ENCODE assay signal across 8 cellular contexts in the genomic region with DNA sequence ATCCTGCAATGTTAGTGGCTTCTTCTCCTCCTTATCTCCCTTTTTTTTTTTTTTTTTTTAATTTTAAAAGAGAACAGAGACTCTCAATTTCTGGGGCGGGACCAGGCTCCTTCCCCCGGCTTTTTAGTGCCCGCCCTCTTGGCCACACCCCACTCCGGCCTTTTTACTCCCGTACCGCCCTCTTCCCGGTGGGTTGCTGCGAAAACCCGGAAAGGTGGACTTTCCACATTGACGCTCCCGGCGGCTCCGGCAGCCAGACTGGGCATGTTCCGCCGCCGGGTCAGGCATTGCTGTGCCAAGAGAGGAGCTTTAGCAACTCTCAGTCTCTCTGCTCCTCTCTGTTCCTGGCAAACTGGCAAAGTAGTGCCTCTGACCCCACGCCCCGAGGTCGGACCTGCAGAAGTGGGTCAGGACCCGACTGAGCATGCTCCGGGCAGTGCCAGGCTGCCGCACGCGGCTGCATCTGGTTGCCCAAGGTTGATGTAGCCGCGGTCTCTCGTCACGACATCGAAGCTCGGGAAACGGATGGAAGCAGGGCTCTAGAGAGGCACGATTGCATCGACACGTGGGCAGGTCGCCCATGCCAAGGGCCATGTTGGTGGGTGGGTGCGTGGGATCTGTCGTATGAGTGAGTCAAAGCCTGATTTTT. TPM values are rescaled to one million over a fixed set of nuclear protein-coding genes. Genes with fewer than 3 reads are reported as not detected.
DNase-seq lines count a peak whose midpoint lies in the region; ATAC-seq, FAIRE-seq and TF ChIP-seq lines count a peak whose summit lies in the region.

No MANE protein-coding gene starts in this region.

- peak overlapping the region; percentile 82 for H3K4ac ChIP-seq in H1 (replicated peaks; ENCODE audit: insufficient read length, low read depth, low read length)

- H3K27me3 Mint-ChIP-seq in CD14-positive monocyte (ENCODE audit: low read depth in 3 of 3) = peaks cover 62 to 74% (median 65%) of the 10 kb centered on the region in 3 donors
- H3K27me3 Mint-ChIP-seq in activated CD8-positive, alpha-beta memory T cell treated with anti-CD3 and anti-CD28 coated beads, Interleukin-2, amount 10 ng/mL, durations not matched to agents 7 days and 5 days = peaks cover 60% of the 10 kb centered on the region

- CTCF ChIA-PET in activated CD8-positive, alpha-beta memory T cell treated with anti-CD3 and anti-CD28 coated beads, Interleukin-2, amount 10 ng/mL, durations not matched to agents 7 days and 5 days (lab: Charles Lee) = interaction anchor here (1.1 to 1.4 kb wide), 2 partner anchors 414 to 617 kb away, joined by 3 read pairs; no protein-coding TSS in a partner anchor
- CTCF ChIA-PET in H1 (lab: Charles Lee; ENCODE audit: partially characterized antibody) = interaction anchor here (0.9 to 6.5 kb wide), 2 partner anchors 109 to 217 kb away, joined by 3 to 39 read pairs; no protein-coding TSS in a partner anchor

- no peak overlapping the region; the same call in 1 of the 2 replicates for H2BK5ac ChIP-seq in H1 (ENCODE audit: low read depth, low read length)

- peak overlapping the region; percentile 75 for H4K5ac ChIP-seq in H1 (ENCODE audit: insufficient read length, low read depth, low read length)

- H2AFZ ChIP-seq in H1 (ENCODE audit: low read length) = peak overlapping the region; percentile 99

- H3K14ac ChIP-seq in H1 (ENCODE audit: insufficient read length) = no peak overlapping the region

- peak overlapping the region; percentile 67 to 92 for H3K4me2 ChIP-seq in H1 (ENCODE audit: insufficient read depth in 1 of 2, low read depth in 2 of 2, low read length in 2 of 2)

- H3K18ac ChIP-seq in H1 (ENCODE audit: extremely low read depth, low read length) = peak overlapping the region; percentile 78

- H3K79me2 ChIP-seq in H1 (ENCODE audit: control insufficient read depth in 1 of 2, insufficient read depth in 2 of 2, low read length in 2 of 2) = no peaks in the 10 kb centered on the region

- no peak for FAIRE-seq in H1 (lab: Jason Lieb, UNC)

- no peaks in the 10 kb centered on the region for H4K20me1 ChIP-seq in H1 (replicated peaks in 1 of 2; ENCODE audit: control insufficient read depth in 1 of 2, insufficient read depth in 2 of 2, low read length in 2 of 2)

- H3K9me3 Mint-ChIP-seq in CD14-positive monocyte = peaks cover 9 to 29% (median 21%) of the 10 kb centered on the region in 7 donors
- H3K9me3 Mint-ChIP-seq in activated CD8-positive, alpha-beta memory T cell treated with anti-CD3 and anti-CD28 coated beads, Interleukin-2, amount 10 ng/mL, durations not matched to agents 7 days and 5 days (ENCODE audit: low read depth) = no peaks in the 10 kb centered on the region

- H3K27ac ChIP-seq in H1 (ENCODE audit: low read depth, low read length) = no peak overlapping the region

- TF ChIP-seq CTCF in CD14-positive monocyte (IDR thresholded peaks at IDR 0.05) (no peak), H1 (IDR thresholded peaks at IDR 0.05; ENCODE audit: control extremely low read depth in 1 of 3, insufficient read depth in 1 of 3, low read depth in 1 of 3, low read length in 3 of 3) (no peak)

- peak overlapping the region; percentile 71 to 98 (median 78) for H3K4me3 ChIP-seq in H1 (ENCODE audit: extremely low read depth in 1 of 4, insufficient read depth in 2 of 4, low read depth in 3 of 4, low read length in 4 of 4)

- H2BK12ac ChIP-seq in H1 (ENCODE audit: low read depth, low read length) = peak overlapping the region; percentile 62; the same call in 1 of the 2 replicates

- peak in 1 of 2 experiments; percentile 61; a peak in 1 of 3 replicates for TF ChIP-seq EP300 in H1 (IDR thresholded peaks at IDR 0.05; ENCODE audit: borderline replicate concordance in 1 of 2, low read depth in 2 of 2, low read length in 2 of 2)

- peaks cover 13% of the 10 kb centered on the region for H3K4me1 Mint-ChIP-seq in CD14-positive monocyte
- H3K4me1 Mint-ChIP-seq in activated CD8-positive, alpha-beta memory T cell treated with anti-CD3 and anti-CD28 coated beads, Interleukin-2, amount 10 ng/mL, durations not matched to agents 7 days and 5 days = peaks cover 10% of the 10 kb centered on the region

- no peak overlapping the region for H2BK20ac ChIP-seq in H1 (ENCODE audit: low read length)

- peak overlapping the region; percentile 62 for H3K56ac ChIP-seq in H1 (replicated peaks; ENCODE audit: insufficient read length, low read depth, low read length)

- H3K23ac ChIP-seq in H1 (ENCODE audit: insufficient read length) = no peak overlapping the region

- H2BK120ac ChIP-seq in H1 (replicated peaks; ENCODE audit: low read depth, low read length) = no peak overlapping the region

- POLR2A ChIA-PET in H1 (lab: Charles Lee; ENCODE audit: partially characterized antibody) = interaction anchor here (0.8 to 1.1 kb wide), 4 partner anchors 29 to 204 kb away, joined by 3 read pairs; a partner anchor contains a TSS

- peaks cover 0 to 3% (median 3%) of the 10 kb centered on the region in 4 experiments; a peak in 4 of 7 replicates for H3K4me1 ChIP-seq in H1 (replicated peaks in 1 of 4; ENCODE audit: control insufficient read depth in 3 of 4, insufficient read depth in 4 of 4, low read length in 3 of 4)

- 13% methylated on average over 34 of the region's 37 CpGs; no CpG with 5 or more reads in 1 of the 2 experiments for WGBS in H1 (ENCODE audit: extremely low coverage in 1 of 2, insufficient coverage in 1 of 2, insufficient read length in 1 of 2, insufficient replicate concordance in 2 of 2, low coverage in 1 of 2, low lambda C conversion rate in 2 of 2, missing lambda C conversion rate in 1 of 2), 2 experiments

- H2BK15ac ChIP-seq in H1 (ENCODE audit: low read length) = peak overlapping the region; percentile 25; the same call in 1 of the 2 replicates

- peak overlapping the region; percentile 66 for H4K91ac ChIP-seq in H1 (replicated peaks; ENCODE audit: insufficient read length, low read length)

- H3K4me3 Mint-ChIP-seq in CD14-positive monocyte = peak overlapping the region; percentile 88 to 93
- peak overlapping the region; percentile 83 for H3K4me3 Mint-ChIP-seq in activated CD8-positive, alpha-beta memory T cell treated with anti-CD3 and anti-CD28 coated beads, Interleukin-2, amount 10 ng/mL, durations not matched to agents 7 days and 5 days

- peak overlapping the region in 2 of 4 experiments; percentile 45 to 53; a peak in 4 of 7 replicates for H3K9ac ChIP-seq in H1 (replicated peaks in 1 of 4; ENCODE audit: extremely low read depth in 1 of 4, low read depth in 3 of 4, low read length in 3 of 4)

- ATAC-seq in GM19452 (IDR thresholded peaks at IDR 0.05; ENCODE audit: unreplicated experiment) = peak; percentile 65
- ATAC-seq in HG03565 (IDR thresholded peaks at IDR 0.05; ENCODE audit: unreplicated experiment) = peak; percentile 51
- peak; percentile 68 for ATAC-seq in activated CD8-positive, alpha-beta memory T cell treated with anti-CD3 and anti-CD28 coated beads, Interleukin-2, amount 10 ng/mL, durations not matched to agents 7 days and 5 days

- peaks cover 9 to 12% of the 10 kb centered on the region in 2 donors for H3K36me3 Mint-ChIP-seq in CD14-positive monocyte
- H3K36me3 Mint-ChIP-seq in activated CD8-positive, alpha-beta memory T cell treated with anti-CD3 and anti-CD28 coated beads, Interleukin-2, amount 10 ng/mL, durations not matched to agents 7 days and 5 days = peaks cover 2% of the 10 kb centered on the region

- TF ChIP-seq RAD21 in H1 (IDR thresholded peaks at IDR 0.05 in 1 of 2, conservative IDR thresholded peaks at IDR 0.05 in 1 of 2; ENCODE audit: low read depth in 2 of 2, low read length in 2 of 2) = no peak; a peak in 1 of 4 replicates

- intact Hi-C loops in CD14-positive monocyte (cut with micrococcal nuclease) = loop anchor here (5.0 to 10.0 kb wide), 4 partner anchors 270 to 1023 kb away; a partner anchor contains a TSS

- H4K8ac ChIP-seq in H1 (ENCODE audit: extremely low read depth, insufficient read depth, low read length) = peak overlapping the region; percentile 90; the same call in 1 of the 2 replicates

- H3K36me3 ChIP-seq in H1 (ENCODE audit: control insufficient read depth in 2 of 4, insufficient read depth in 4 of 4, low read length in 3 of 4) = no peaks in the 10 kb centered on the region

- no peaks in the 10 kb centered on the region for H3K9me3 ChIP-seq in H1 (ENCODE audit: insufficient read depth in 2 of 2, low read depth in 1 of 2, low read length in 1 of 2)

- no peak; a peak in 1 of 3 replicates for TF ChIP-seq POLR2A in H1 (IDR thresholded peaks at IDR 0.05; ENCODE audit: control extremely low read depth in 1 of 2, low read depth in 2 of 2, low read length in 2 of 2)

- H3K27ac Mint-ChIP-seq in CD14-positive monocyte = peak overlapping the region in 3 of 7 donors; percentile 46 to 79 (median 51)
- peak overlapping the region; percentile 70 for H3K27ac Mint-ChIP-seq in activated CD8-positive, alpha-beta memory T cell treated with anti-CD3 and anti-CD28 coated beads, Interleukin-2, amount 10 ng/mL, durations not matched to agents 7 days and 5 days

- peaks cover 4 to 29% (median 22%) of the 10 kb centered on the region in 4 experiments for H3K27me3 ChIP-seq in H1 (replicated peaks in 1 of 4; ENCODE audit: control insufficient read depth in 3 of 4, extremely low read depth in 1 of 4, insufficient read depth in 3 of 4, low read length in 3 of 4)

- H3K23me2 ChIP-seq in H1 (ENCODE audit: low read depth, low read length) = peaks cover 9% of the 10 kb centered on the region; the same call in 1 of the 2 replicates

- no peaks in the 10 kb centered on the region; the same call in 1 of the 2 replicates for H3K79me1 ChIP-seq in H1 (ENCODE audit: low read depth, low read length)

- no peak overlapping the region for H2AK5ac ChIP-seq in H1 (ENCODE audit: low read depth, low read length)

- peak; percentile 85 for DNase-seq in CD14-positive monocyte (ENCODE audit: low spot score)
- DNase-seq in NCI-H82 treated with DMSO at 0.1 percent for 48 hours (lab: John Stamatoyannopoulos, UW; ENCODE audit: unreplicated experiment) = peak; percentile 56
- peak; percentile 91 for DNase-seq in activated CD8-positive, alpha-beta memory T cell treated with anti-CD3 and anti-CD28 coated beads, Interleukin-2, amount 10 ng/mL, durations not matched to agents 7 days and 5 days
- DNase-seq in H1 (ENCODE audit: low read depth in 1 of 2, low spot score in 2 of 2) = peak; percentile 72 to 98
- DNase-seq in lung microvascular endothelial cell (ENCODE audit: low read depth in 2 of 2) = peak; percentile 97 to 98
- DNase-seq in stimulated activated CD4-positive, alpha-beta T cell treated with anti-CD3 and anti-CD28 coated beads, TNF-alpha, amount 100 ng/mL, for 1 hour (ENCODE audit: low read depth in 3 of 3, low spot score in 1 of 3) = peak; percentile 52 to 90 (median 75)

RNA-seq across cellular contexts. Expression of a gene that starts 1.1 kb away (rescaled TPM):
- polyA plus RNA-seq in CD14-positive monocyte (under 1 TPM in 1 of 2 donors, not detected in 1; 0.18 TPM), H1 (2011; rRNA removed) (5.8 and 7.0 TPM in 2 replicates)
- total RNA-seq in activated CD8-positive, alpha-beta memory T cell treated with anti-CD3 and anti-CD28 coated beads, Interleukin-2, amount 10 ng/mL, durations not matched to agents 7 days and 5 days = under 1 TPM; 0.06 to 0.59 TPM
- 9.8 and 13.9 TPM in 2 replicates for total RNA-seq in H1 (2021; fragmentation: NEBNext Ultra II Directional; extraction: Animal tissue kit (Norgen Biotek cat#: 25700))
- polyA plus RNA-seq in H1 (2011; cell fraction: cytosol; rRNA removed) = 5.0 TPM
- 8.0 TPM for polyA plus RNA-seq in H1 (2011; cell fraction: nucleus; rRNA removed)
- 3.9 to 7.4 TPM (median 6.2 TPM) in 4 replicates for polyA plus RNA-seq in H1 (2012, experiment 1 of 2)
- 0.52 TPM for polyA plus RNA-seq in H1 (2012, experiment 2 of 2)
- polyA plus RNA-seq in H1 (2013, experiment 1 of 2) = 5.4 TPM
- polyA plus RNA-seq in H1 (2013, experiment 2 of 2) = 5.9 TPM
- polyA minus RNA-seq in H1 (2011; rRNA and poly(A)+ RNA removed) = 38.2 and 57.2 TPM in 2 replicates
- polyA minus RNA-seq in H1 (2011; cell fraction: cytosol; rRNA and poly(A)+ RNA removed) = 6.5 TPM
- 29.4 TPM for polyA minus RNA-seq in H1 (2011; cell fraction: nucleus; rRNA and poly(A)+ RNA removed)
- 5.4 and 34.1 TPM in 2 replicates for total RNA-seq in lung microvascular endothelial cell
